In the genomic region with DNA sequence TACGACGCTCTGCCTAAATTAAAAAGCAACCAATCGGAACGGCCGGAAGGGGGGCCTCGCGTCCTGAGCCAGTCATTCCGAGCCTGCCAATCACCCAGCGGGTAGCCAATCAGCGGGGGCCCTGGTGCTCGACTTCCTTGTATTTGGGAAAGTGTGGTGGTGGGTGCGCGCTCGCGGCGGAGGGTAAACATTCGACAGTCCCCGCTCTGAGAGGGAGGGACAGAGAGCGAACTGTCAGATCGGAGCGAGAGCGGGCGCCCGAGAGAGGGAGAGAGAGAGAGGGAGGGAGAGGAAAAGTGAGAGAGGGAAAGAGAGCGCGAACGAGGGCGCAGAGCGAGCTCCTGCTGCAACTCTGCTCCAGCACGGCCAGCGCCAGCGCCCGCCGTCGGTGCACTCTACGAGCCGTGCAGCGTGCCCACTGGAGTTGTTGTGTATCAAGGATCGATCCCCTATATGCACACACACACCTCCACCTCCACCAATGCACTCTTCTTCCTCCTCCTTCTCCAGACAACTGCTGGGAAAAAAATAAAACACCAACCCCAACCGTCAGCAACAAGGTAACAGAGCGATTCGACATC, we compare ENCODE assay signal across 9 cellular contexts.
DNase-seq lines count a peak whose midpoint lies in the region; ATAC-seq lines count a peak whose summit lies in the region.
"Had no signal": no experiment of that assay in that cellular context is flagged by ENCODE, and none has a peak within 500 bp of the region (broad histone marks: within the 10 kb centered on the region; RNA-seq: fewer than 3 reads in every experiment).

A gene (plus strand): TSS at position 190 of the 581 bp plus-strand sequence. CDS start 1,396 bp downstream, outside the sequence.

- peak; percentile 62 for DNase-seq in activated CD4-positive, alpha-beta T cell treated with anti-CD3 and anti-CD28 coated beads for 48 hours
- DNase-seq in activated CD4-positive, alpha-beta T cell treated with anti-CD3 and anti-CD28 coated beads for 4 hours, result no peak
- peak; percentile 90 for DNase-seq in NCI-H524 treated with DMSO at 0.1 percent for 48 hours (lab: John Stamatoyannopoulos, UW)
- peak; percentile 28 for DNase-seq in skeletal muscle cell (ENCODE audit: low read depth)
- DNase-seq: DND-41 had no signal

- H3K27ac ChIP-seq in angular gyrus (ENCODE audit: low read depth, low read length), result peak within 1 kb of the TSS; percentile 92

- ATAC-seq in GM21390 (IDR thresholded peaks at IDR 0.05; ENCODE audit: unreplicated experiment) (no peak), GM18861 (IDR thresholded peaks at IDR 0.05; ENCODE audit: unreplicated experiment) (no peak)

- H3K4me3 ChIP-seq in iPS-11a (ENCODE audit: low read depth, low read length), result peak within 1 kb of the TSS; percentile 36
- peak within 1 kb of the TSS; percentile 36 for H3K4me3 ChIP-seq in skeletal muscle cell (ENCODE audit: low read depth, low read length)

Comparison
In these comparisons a context has a peak if more than half of its experiments do, and no peak if none do; other contexts are left out.
1. DNase-seq: peak in activated CD4-positive, alpha-beta T cell treated with anti-CD3 and anti-CD28 coated beads for 48 hours (single experiment), NCI-H524 treated with DMSO at 0.1 percent for 48 hours (single experiment) and skeletal muscle cell (single experiment); none in activated CD4-positive, alpha-beta T cell treated with anti-CD3 and anti-CD28 coated beads for 4 hours (0 of 2).